10 cellular contexts compared by ENCODE assay signal in the genomic region with DNA sequence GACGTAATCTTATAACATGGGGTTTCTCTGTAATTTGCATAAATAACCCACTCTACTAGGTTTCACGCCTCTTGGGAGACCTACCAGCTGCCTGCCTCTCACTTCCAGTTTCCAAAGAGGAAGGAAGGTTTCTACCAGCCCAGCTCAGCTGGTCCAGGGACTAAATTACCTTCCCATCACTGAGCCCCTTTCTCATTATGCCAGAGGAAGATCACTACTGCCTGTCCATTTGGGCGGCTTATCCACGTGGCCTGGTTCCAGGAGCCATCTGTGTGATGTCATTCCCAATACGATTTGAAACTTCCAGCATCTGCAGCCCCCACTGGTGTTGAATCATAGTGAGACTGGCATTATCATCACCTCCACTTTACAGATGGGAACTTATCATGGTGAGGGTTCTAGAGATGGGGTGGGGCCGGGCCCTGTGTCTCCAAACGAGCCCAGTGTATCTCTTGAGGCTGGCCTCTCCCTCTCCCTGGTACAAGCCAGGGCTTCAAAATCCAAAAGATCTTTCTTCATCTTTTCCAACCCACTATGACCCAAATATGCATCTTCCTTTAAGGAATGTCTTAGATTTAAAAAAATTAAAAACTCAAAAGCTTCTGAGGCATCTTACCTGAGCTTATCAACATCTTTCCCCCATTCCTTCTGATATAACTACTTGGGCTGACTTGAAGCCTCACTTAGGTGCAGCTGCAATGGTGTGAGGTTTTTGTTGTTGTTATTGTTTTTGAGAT.
DNase-seq lines count a peak whose midpoint lies in the region; ATAC-seq, FAIRE-seq and TF ChIP-seq lines count a peak whose summit lies in the region.
"Had no signal": no experiment of that assay in that cellular context is flagged by ENCODE, and none has a peak within 500 bp of the region (broad histone marks: within the 10 kb centered on the region; RNA-seq: fewer than 3 reads in every experiment).

No MANE protein-coding gene starts in this region.

- H3K27ac Mint-ChIP-seq in stimulated activated naive CD8-positive, alpha-beta T cell treated with anti-CD3 and anti-CD28 coated beads, Interleukin-15, amount 100 ng/mL, for 72 hours = no peak overlapping the region

- no peaks in the 10 kb centered on the region for H3K4me1 Mint-ChIP-seq in stimulated activated naive CD8-positive, alpha-beta T cell treated with anti-CD3 and anti-CD28 coated beads, Interleukin-15, amount 100 ng/mL, for 72 hours

- peaks cover 28% of the 10 kb centered on the region for H3K27me3 Mint-ChIP-seq in stimulated activated naive CD8-positive, alpha-beta T cell treated with anti-CD3 and anti-CD28 coated beads, Interleukin-15, amount 100 ng/mL, for 72 hours

- FAIRE-seq in GM18507 (lab: Jason Lieb, UNC) = peak; percentile 82
- FAIRE-seq: keratinocyte had no signal

- no peak overlapping the region for H3K4me3 Mint-ChIP-seq in stimulated activated naive CD8-positive, alpha-beta T cell treated with anti-CD3 and anti-CD28 coated beads, Interleukin-15, amount 100 ng/mL, for 72 hours

- peak; percentile 99 for ATAC-seq in GM21526 (IDR thresholded peaks at IDR 0.05; ENCODE audit: low FRiP score, unreplicated experiment)
- peak; percentile 96 for ATAC-seq in HG03280 (IDR thresholded peaks at IDR 0.05; ENCODE audit: unreplicated experiment)
- ATAC-seq in stimulated activated naive CD8-positive, alpha-beta T cell treated with anti-CD3 and anti-CD28 coated beads, Interleukin-15, amount 100 ng/mL, for 72 hours = no peak

- H3K4me3 ChIP-seq in fibroblast of villous mesenchyme (ENCODE audit: low read depth, low read length) = no peak overlapping the region

- DNase-seq in GM18507 (ENCODE audit: extremely low spot score, insufficient read length, low read depth) (peak; percentile 47), fibroblast of villous mesenchyme (ENCODE audit: low read depth) (peak; percentile 15), cerebellum (ENCODE audit: low spot score) (no peak), HCEC 1CT (no peak), NCI-H1930 (lab: John Stamatoyannopoulos, UW) (no peak)
- no peak for DNase-seq in stimulated activated naive CD8-positive, alpha-beta T cell treated with anti-CD3 and anti-CD28 coated beads, Interleukin-15, amount 100 ng/mL, for 72 hours

- no peak for TF ChIP-seq CTCF in fibroblast of villous mesenchyme (IDR thresholded peaks at IDR 0.05; ENCODE audit: insufficient read depth, low read depth, low read length)

- no peaks in the 10 kb centered on the region for H3K9me3 Mint-ChIP-seq in stimulated activated naive CD8-positive, alpha-beta T cell treated with anti-CD3 and anti-CD28 coated beads, Interleukin-15, amount 100 ng/mL, for 72 hours
- H3K9me3 Mint-ChIP-seq: IgD-negative memory B cell had no signal

Comparison
In these comparisons a context has a peak if more than half of its experiments do, and no peak if none do; other contexts are left out.
1. DNase-seq: peak in GM18507 (single experiment) and fibroblast of villous mesenchyme (single experiment); none in cerebellum (single experiment), HCEC 1CT (single experiment), stimulated activated naive CD8-positive, alpha-beta T cell treated with anti-CD3 and anti-CD28 coated beads, Interleukin-15, amount 100 ng/mL, for 72 hours (0 of 2) and NCI-H1930 (0 of 2).